In genomic region chr13:27973291-27973690, GRCh38 we compare ENCODE assay signal across 1 cellular context.
TF ChIP-seq lines count a peak whose summit lies in the region.

No MANE protein-coding gene starts in this region.

TF ChIP-seq in GM23338, 12 proteins besides CTCF, POLR2A, EP300 and RAD21 (continued from another document):
- TF ChIP-seq ZNF462 (CRISPR knock-in tag; IDR thresholded peaks at IDR 0.05) (no peak), EZH2phosphoT487 (IDR thresholded peaks at IDR 0.05; ENCODE audit: unreplicated experiment) (no peak), ZNF331 (CRISPR knock-in tag; IDR thresholded peaks at IDR 0.05; ENCODE audit: low read depth) (no peak), ETS1 (IDR thresholded peaks at IDR 0.05) (no peak), EZH2 (IDR thresholded peaks at IDR 0.05; ENCODE audit: low read depth, unreplicated experiment) (peak; percentile 32), JUNB (IDR thresholded peaks at IDR 0.05; ENCODE audit: unreplicated experiment) (no peak)
